In the genomic region with DNA sequence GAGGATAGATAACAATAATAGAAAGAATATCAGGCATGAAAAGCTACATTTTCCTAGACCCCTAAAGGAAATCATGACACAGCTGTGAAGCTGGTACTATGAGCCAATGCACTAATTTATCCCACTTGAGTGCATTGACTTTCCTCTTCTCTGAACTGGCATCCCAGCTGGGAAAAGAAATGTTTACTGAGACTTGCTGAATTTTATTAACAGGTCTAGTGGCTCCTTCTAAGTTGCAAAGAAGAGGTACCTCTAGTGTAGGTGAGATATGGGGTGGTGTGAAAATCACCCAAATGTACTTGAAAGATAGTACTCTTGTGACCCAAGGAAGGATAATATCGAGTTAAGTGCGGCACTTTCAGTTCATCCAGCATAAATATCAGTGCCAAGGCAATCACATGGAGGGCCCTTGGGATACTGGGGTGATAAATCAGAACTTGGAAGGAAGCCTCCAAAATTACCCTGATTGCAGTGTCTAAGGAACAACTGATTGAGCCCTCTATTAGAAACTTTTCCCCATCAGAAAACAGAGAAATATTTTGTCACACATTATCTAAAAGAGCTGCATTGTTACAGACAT, we compare ENCODE assay signal across 14 cellular contexts.
"Had no signal": no experiment of that assay in that cellular context is flagged by ENCODE, and none has a peak within 500 bp of the region (broad histone marks: within the 10 kb centered on the region; RNA-seq: fewer than 3 reads in every experiment).

No MANE protein-coding gene starts in this region.

- H3K9me3 ChIP-seq: gastrocnemius medialis, heart left ventricle, psoas muscle had no signal

- ATAC-seq: gastrocnemius medialis; heart left ventricle; natural killer cell treated with Interleukin-12 subunit alpha and Interleukin-12 subunit beta and Interleukin-15 and Interleukin-18, amount 100 ng/mL, for 72 hours; psoas muscle; sciatic nerve; stimulated activated naive CD8-positive, alpha-beta T cell treated with anti-CD3 and anti-CD28 coated beads, Interleukin-15, amount 100 ng/mL, for 72 hours; T-cell had no signal

- H3K27ac ChIP-seq: epithelial cell of prostate, gastrocnemius medialis, heart left ventricle, psoas muscle had no signal

- H3K4me1 ChIP-seq: gastrocnemius medialis, psoas muscle had no signal

- H3K27me3 ChIP-seq: gastrocnemius medialis, heart left ventricle, spleen had no signal

- DNase-seq: activated CD4-positive, alpha-beta T cell treated with anti-CD3 and anti-CD28 coated beads, Interleukin-2, amount 10 ng/mL, durations not matched to agents 7 days and 5 days; activated gamma-delta T cell treated with Interleukin-2 at 50 U/mL for 16 hours; cortex of kidney; gastrocnemius medialis; heart left ventricle; left cardiac atrium; psoas muscle; spleen; stimulated activated naive CD8-positive, alpha-beta T cell treated with anti-CD3 and anti-CD28 coated beads, Interleukin-15, amount 100 ng/mL, for 72 hours; T-cell; T-helper 9 cell had no signal

- H3K36me3 ChIP-seq: gastrocnemius medialis, heart left ventricle, spleen had no signal

- H3K4me3 ChIP-seq: gastrocnemius medialis, heart left ventricle, psoas muscle, spleen had no signal
